Comparison of ENCODE assay signal across 10 cellular contexts in genomic region chr4:113645771-113646455, GRCh38.
DNase-seq lines count a peak whose midpoint lies in the region; ATAC-seq and TF ChIP-seq lines count a peak whose summit lies in the region.
"Had no signal": no experiment of that assay in that cellular context is flagged by ENCODE, and none has a peak within 500 bp of the region (broad histone marks: within the 10 kb centered on the region; RNA-seq: fewer than 3 reads in every experiment).

No MANE protein-coding gene starts in this region.

- 66 to 80% methylated on average over 5 of the region's 5 CpGs for WGBS in upper lobe of left lung, 2 donors

- peaks cover 34% of the 10 kb centered on the region for H3K36me3 Mint-ChIP-seq in activated B cell treated with CpG ODN at 0.5 μM for 24 hours (ENCODE audit: low read depth)

- H3K27ac ChIP-seq in iPS-18a (ENCODE audit: low read length), result peak overlapping the region; percentile 52
- peak overlapping the region in 3 of 4 donors; percentile 8 to 60 (median 16) for H3K27ac ChIP-seq in upper lobe of left lung
- H3K27ac ChIP-seq: thoracic aorta had no signal

- no peak for ATAC-seq in activated B cell treated with CpG ODN at 0.5 μM for 24 hours (ENCODE audit: low read depth)
- peak; percentile 73 to 81 for ATAC-seq in upper lobe of left lung (ENCODE audit: low FRiP score in 2 of 2)

- peak overlapping the region; percentile 37 for H3K27ac Mint-ChIP-seq in activated B cell treated with CpG ODN at 0.5 μM for 24 hours

- H3K36me3 ChIP-seq in iPS-18a (ENCODE audit: control insufficient read depth, low read depth, low read length) (no peaks in the 10 kb centered on the region), upper lobe of left lung (no peaks in the 10 kb centered on the region)
- H3K36me3 ChIP-seq: thoracic aorta had no signal

- peaks cover 18% of the 10 kb centered on the region for H3K4me1 ChIP-seq in iPS-18a (ENCODE audit: control insufficient read depth, low read depth, low read length)
- peaks cover 12 to 25% (median 18%) of the 10 kb centered on the region in 4 donors for H3K4me1 ChIP-seq in upper lobe of left lung

- H3K27me3 ChIP-seq in iPS-18a (ENCODE audit: control insufficient read depth, insufficient read depth, low read length) (no peaks in the 10 kb centered on the region), upper lobe of left lung (no peaks in the 10 kb centered on the region)

- no peak for TF ChIP-seq POLR2A in upper lobe of left lung (IDR thresholded peaks at IDR 0.05)

- TF ChIP-seq EP300 in upper lobe of left lung (IDR thresholded peaks at IDR 0.05), result no peak

- intact Hi-C loops in activated B cell treated with CpG ODN at 0.5 μM for 24 hours (cut with micrococcal nuclease), result no loop called here

- H3K4me3 ChIP-seq in iPS-18a (ENCODE audit: low read length), result no peak overlapping the region
- H3K4me3 ChIP-seq in upper lobe of left lung, result no peak overlapping the region
- H3K4me3 ChIP-seq: thoracic aorta had no signal

- CTCF ChIA-PET in activated B cell treated with CpG ODN at 0.5 μM for 24 hours (lab: Charles Lee), result interaction anchor here (1.2 kb wide), 1 partner anchor 10 kb away, joined by 3 read pairs; no protein-coding TSS in a partner anchor

- POLR2A ChIA-PET in activated B cell treated with CpG ODN at 0.5 μM for 24 hours (lab: Charles Lee), result interaction anchor here (1.5 kb wide), 1 partner anchor 27 kb away, joined by 4 read pairs; no protein-coding TSS in a partner anchor

- peaks cover 66% of the 10 kb centered on the region for H3K4me1 Mint-ChIP-seq in activated B cell treated with CpG ODN at 0.5 μM for 24 hours

- no peak overlapping the region for H3K9ac ChIP-seq in iPS-18a (ENCODE audit: low read length)

- H3K9me3 ChIP-seq in iPS-18a (ENCODE audit: control insufficient read depth, low read depth, low read length) (no peaks in the 10 kb centered on the region), upper lobe of left lung (no peaks in the 10 kb centered on the region)
- H3K9me3 ChIP-seq: thoracic aorta had no signal

- H3K9me3 Mint-ChIP-seq in activated B cell treated with CpG ODN at 0.5 μM for 24 hours, result no peaks in the 10 kb centered on the region

- no peak overlapping the region for H3K4me3 Mint-ChIP-seq in activated B cell treated with CpG ODN at 0.5 μM for 24 hours

- TF ChIP-seq CTCF in activated B cell treated with CpG ODN at 0.5 μM for 24 hours (IDR thresholded peaks at IDR 0.05) (no peak), upper lobe of left lung (IDR thresholded peaks at IDR 0.05) (no peak)

- DNase-seq in SHP77 (lab: John Stamatoyannopoulos, UW) (peak; percentile 12 to 14), SHP77 treated with DMSO at 0.1 percent for 48 hours (lab: John Stamatoyannopoulos, UW) (no peak), activated B cell treated with CpG ODN at 0.5 μM for 24 hours (no peak), upper lobe of left lung (peak in 1 of 2 donors; percentile 62), T-helper 2 cell (no peak), epidermal melanocyte (ENCODE audit: insufficient read length, low spot score) (no peak), SKM-1 treated with dmso at 0.1 percent for 144 hours (lab: John Stamatoyannopoulos, UW; ENCODE audit: unreplicated experiment) (no peak)
- DNase-seq: activated CD4-positive, alpha-beta T cell treated with anti-CD3 and anti-CD28 coated beads for 1 hour had no signal

- H3K27me3 Mint-ChIP-seq in activated B cell treated with CpG ODN at 0.5 μM for 24 hours, result no peaks in the 10 kb centered on the region

Comparison
In these comparisons a context has a peak if more than half of its experiments do, and no peak if none do; other contexts are left out.
1. DNase-seq: peak in SHP77 (2 of 2); none in SHP77 treated with DMSO at 0.1 percent for 48 hours (single experiment), activated B cell treated with CpG ODN at 0.5 μM for 24 hours (single experiment), T-helper 2 cell (0 of 5), epidermal melanocyte (single experiment) and SKM-1 treated with dmso at 0.1 percent for 144 hours (single experiment).